ENCODE assay signal across 23 cellular contexts in the genomic region with DNA sequence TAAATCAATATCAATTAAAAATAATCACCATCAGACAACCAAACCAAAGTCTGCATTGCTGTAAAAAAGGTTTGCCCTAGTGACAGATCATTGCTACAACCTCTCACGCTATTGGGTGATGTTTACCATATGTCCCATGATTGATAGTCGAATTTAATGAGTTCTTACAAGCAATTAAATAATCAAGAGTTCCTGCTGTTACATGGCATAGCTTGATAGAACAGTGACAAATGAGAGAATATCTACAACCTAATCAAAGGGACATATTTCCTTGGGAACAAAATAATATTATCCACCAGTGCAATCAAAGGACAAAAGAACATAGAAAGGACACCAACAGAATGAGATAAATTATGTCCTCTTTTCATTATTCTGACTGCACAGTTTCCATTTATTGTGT.
"Had no signal": no experiment of that assay in that cellular context is flagged by ENCODE, and none has a peak within 500 bp of the region (broad histone marks: within the 10 kb centered on the region; RNA-seq: fewer than 3 reads in every experiment).

No MANE protein-coding gene starts in this region.

- H3K4me3 ChIP-seq: adrenal gland, breast epithelium, K562, SK-N-MC had no signal

- H3K27ac Mint-ChIP-seq: activated CD8-positive, alpha-beta T cell treated with anti-CD3 and anti-CD28 coated beads for 36 hours; activated naive CD8-positive, alpha-beta T cell treated with anti-CD3 and anti-CD28 coated beads, Interleukin-2, amount 10 ng/mL, durations not matched to agents 7 days and 5 days; activated T-cell treated with anti-CD3 and anti-CD28 coated beads, Interleukin-2, amount 50 U/mL, for 72 hours; activated T-helper 2 cell treated with anti-CD3 and anti-CD28 coated beads, Interferon-gamma antibody, Interleukin-2, Interleukin-4, amounts not matched to agents 10 μg/mL and 5 μg/mL and 100 μg/mL, durations not matched to agents 14 hours and 24 hours and 36 hours had no signal

- H3K27me3 Mint-ChIP-seq: activated CD8-positive, alpha-beta T cell treated with anti-CD3 and anti-CD28 coated beads for 36 hours; activated naive CD8-positive, alpha-beta T cell treated with anti-CD3 and anti-CD28 coated beads, Interleukin-2, amount 10 ng/mL, durations not matched to agents 7 days and 5 days had no signal

- H3K4me1 Mint-ChIP-seq: activated naive CD8-positive, alpha-beta T cell treated with anti-CD3 and anti-CD28 coated beads, Interleukin-2, amount 10 ng/mL, durations not matched to agents 7 days and 5 days had no signal

- H3K4me3 Mint-ChIP-seq: activated CD8-positive, alpha-beta T cell treated with anti-CD3 and anti-CD28 coated beads for 36 hours; activated naive CD8-positive, alpha-beta T cell treated with anti-CD3 and anti-CD28 coated beads, Interleukin-2, amount 10 ng/mL, durations not matched to agents 7 days and 5 days; activated T-cell treated with anti-CD3 and anti-CD28 coated beads, Interleukin-2, amount 50 U/mL, for 72 hours had no signal

- ATAC-seq: activated CD4-positive, CD25-positive, alpha-beta regulatory T cell treated with anti-CD3 and anti-CD28 coated beads, Interleukin-2, amount 50 U/mL, for 24 hours; activated CD8-positive, alpha-beta T cell treated with anti-CD3 and anti-CD28 coated beads for 36 hours; activated T-cell treated with anti-CD3 and anti-CD28 coated beads, Interleukin-2, amount 50 U/mL, for 72 hours; K562 had no signal

- H3K27me3 ChIP-seq: adrenal gland, breast epithelium had no signal

- H3K36me3 Mint-ChIP-seq: activated naive CD8-positive, alpha-beta T cell treated with anti-CD3 and anti-CD28 coated beads, Interleukin-2, amount 10 ng/mL, durations not matched to agents 7 days and 5 days had no signal

- FAIRE-seq: K562 had no signal

- H3K9me3 Mint-ChIP-seq: activated CD8-positive, alpha-beta T cell treated with anti-CD3 and anti-CD28 coated beads for 36 hours; activated naive CD8-positive, alpha-beta T cell treated with anti-CD3 and anti-CD28 coated beads, Interleukin-2, amount 10 ng/mL, durations not matched to agents 7 days and 5 days had no signal

- H3K27ac ChIP-seq: adrenal gland, breast epithelium, SK-N-MC had no signal

- H3K36me3 ChIP-seq: adrenal gland, breast epithelium had no signal

- DNase-seq: activated CD4-positive, alpha-beta T cell treated with anti-CD3 and anti-CD28 coated beads for 4 hours; activated CD8-positive, alpha-beta memory T cell treated with anti-CD3 and anti-CD28 coated beads, Interleukin-2, amount 50 U/mL, for 4 hours; activated CD8-positive, alpha-beta T cell treated with anti-CD3 and anti-CD28 coated beads for 36 hours; activated gamma-delta T cell treated with Interleukin-2 at 50 U/mL for 16 hours; activated naive CD4-positive, alpha-beta T cell treated with anti-CD3 and anti-CD28 coated beads, Interleukin-2, amount 50 U/mL, for 16 hours; activated naive CD8-positive, alpha-beta T cell treated with anti-CD3 and anti-CD28 coated beads, Interleukin-2, amount 10 ng/mL, durations not matched to agents 7 days and 5 days; activated T-cell treated with anti-CD3 and anti-CD28 coated beads, Interleukin-2, amount 50 U/mL, for 72 hours; adrenal gland; anterior cingulate cortex; central memory CD4-positive, alpha-beta T cell; Kasumi-1; NCI-H1105 treated with DMSO at 0.1 percent for 48 hours; NCI-H187; NCI-H2227 treated with DMSO at 0.1 percent for 48 hours; NCI-H526; NCI-H82; SIG-M5; SW 1271 had no signal
